Comparison of ENCODE assay signal across 1 cellular context in genomic region chr22:42439021-42439420, GRCh38.
TF ChIP-seq lines count a peak whose summit lies in the region.

No MANE protein-coding gene starts in this region.

TF ChIP-seq in SK-N-SH treated with all-trans-retinoic acid at 6 μM for 48 hours, 23 proteins besides CTCF, POLR2A, EP300 and RAD21 (continued from another document):
- no peak for TF ChIP-seq CREB5 (CRISPR knock-in tag; IDR thresholded peaks at IDR 0.05; ENCODE audit: low read depth)
- TF ChIP-seq ZFP3 (CRISPR knock-in tag; IDR thresholded peaks at IDR 0.05), result no peak
- no peak for TF ChIP-seq TCF4 (CRISPR knock-in tag; IDR thresholded peaks at IDR 0.05; ENCODE audit: borderline replicate concordance)
- no peak for TF ChIP-seq ISL1 (CRISPR knock-in tag; IDR thresholded peaks at IDR 0.05)
- TF ChIP-seq CSDC2 (CRISPR knock-in tag; IDR thresholded peaks at IDR 0.05), result no peak
- TF ChIP-seq ZNF8 (CRISPR knock-in tag; IDR thresholded peaks at IDR 0.05), result no peak
- TF ChIP-seq ZC3H10 (CRISPR knock-in tag; IDR thresholded peaks at IDR 0.05), result no peak
- no peak for TF ChIP-seq PATZ1 (CRISPR knock-in tag; IDR thresholded peaks at IDR 0.05; ENCODE audit: borderline replicate concordance)
TF ChIP-seq in SK-N-SH treated with all-trans-retinoic acid at 6 μM for 48 hours: peak in this region for 0.
